Comparison of ENCODE assay signal across 8 cellular contexts in genomic region chr19:43462887-43463380, GRCh38. TPM values are rescaled to one million over a fixed set of nuclear protein-coding genes. Genes with fewer than 3 reads are reported as not detected.
DNase-seq lines count a peak whose midpoint lies in the region; ATAC-seq and TF ChIP-seq lines count a peak whose summit lies in the region.

No MANE protein-coding gene starts in this region.

- H3K9ac ChIP-seq in PC-3 (ENCODE audit: low read length), result peak overlapping the region; percentile 37
- no peak overlapping the region for H3K9ac ChIP-seq in parathyroid adenoma

- H3K9me2 ChIP-seq in DOHH2 (replicated peaks; ENCODE audit: control insufficient read depth, low read length), result no peaks in the 10 kb centered on the region
- no peaks in the 10 kb centered on the region for H3K9me2 ChIP-seq in PC-3 (replicated peaks; ENCODE audit: low read length)

- POLR2A ChIA-PET in PC-3 (lab: Charles Lee; ENCODE audit: unreplicated experiment), result interaction anchor here (0.5 kb wide), 1 partner anchor 9 kb away, joined by 9 read pairs; no protein-coding TSS in a partner anchor

- no peaks in the 10 kb centered on the region for H3K36me3 ChIP-seq in DOHH2 (ENCODE audit: control insufficient read depth, low read length)
- H3K36me3 ChIP-seq in PC-3 (ENCODE audit: low read depth, low read length), result no peaks in the 10 kb centered on the region
- no peaks in the 10 kb centered on the region for H3K36me3 ChIP-seq in parathyroid adenoma (ENCODE audit: control insufficient read depth, insufficient read depth, low read length)

- H3K9me3 ChIP-seq in DOHH2 (ENCODE audit: control insufficient read depth, insufficient read depth, low read length) (no peaks in the 10 kb centered on the region; the same call in 1 of the 2 replicates), PC-3 (ENCODE audit: low read length) (no peaks in the 10 kb centered on the region), parathyroid adenoma (ENCODE audit: control insufficient read depth, low read length) (no peaks in the 10 kb centered on the region)

- no peaks in the 10 kb centered on the region for H3F3A ChIP-seq in DOHH2 (ENCODE audit: control insufficient read depth, insufficient read depth)
- no peaks in the 10 kb centered on the region for H3F3A ChIP-seq in PC-3 (ENCODE audit: low read length, unreplicated experiment)

- ATAC-seq in PC-3, result no peak
- ATAC-seq in HG03139 (IDR thresholded peaks at IDR 0.05; ENCODE audit: unreplicated experiment), result no peak

- no peaks in the 10 kb centered on the region for H4K20me1 ChIP-seq in DOHH2 (ENCODE audit: control insufficient read depth, insufficient read depth, low read depth, low read length)
- no peaks in the 10 kb centered on the region for H4K20me1 ChIP-seq in PC-3 (ENCODE audit: low read length)

- intact Hi-C loops in PC-3 (cut with micrococcal nuclease), result loop anchor here (5.0 kb wide), 1 partner anchor 39 kb away; the partner anchor contains the start of gene PHLDB3

- H3K4me3 ChIP-seq in DOHH2 (ENCODE audit: low read length) (peak overlapping the region; percentile 69), PC-3 (ENCODE audit: low read length) (peak overlapping the region; percentile 81), epithelial cell of proximal tubule (ENCODE audit: low read depth, low read length) (peak overlapping the region; percentile 82), parathyroid adenoma (ENCODE audit: low read depth, low read length) (peak overlapping the region; percentile 77)

- H3K4me2 ChIP-seq in DOHH2 (ENCODE audit: low read length) (peak overlapping the region; percentile 59; the same call in 1 of the 2 replicates), PC-3 (ENCODE audit: low read length) (peak overlapping the region; percentile 95), parathyroid adenoma (ENCODE audit: low read length) (peak overlapping the region; percentile 72)

- H3K4me1 ChIP-seq in DOHH2 (ENCODE audit: control insufficient read depth, low read length), result peaks cover 7% of the 10 kb centered on the region
- H3K4me1 ChIP-seq in PC-3 (ENCODE audit: insufficient read depth, low read length), result peaks cover 36% of the 10 kb centered on the region
- no peaks in the 10 kb centered on the region for H3K4me1 ChIP-seq in parathyroid adenoma

- DNase-seq in PC-3, result no peak
- no peak for DNase-seq in epithelial cell of proximal tubule (ENCODE audit: low read depth)
- DNase-seq in NCI-H774 (lab: John Stamatoyannopoulos, UW), result no peak
- no peak for DNase-seq in stimulated activated naive CD4-positive, alpha-beta T cell treated with Interleukin-2 at 50 U/mL for 16 hours (lab: John Stamatoyannopoulos, UW)
- DNase-seq in retina, result no peak

- CTCF ChIA-PET in PC-3 (lab: Charles Lee), result interaction anchor here (0.5 to 1.4 kb wide), 3 partner anchors 39 to 69 kb away, joined by 3 to 9 read pairs (median 4); no protein-coding TSS in a partner anchor

- H3K79me2 ChIP-seq in DOHH2 (ENCODE audit: control insufficient read depth, low read length) (no peaks in the 10 kb centered on the region), PC-3 (ENCODE audit: low read length) (0 out of 2 replicates have a peak, but pooled peaks cover 9% of the 10 kb centered on the region), parathyroid adenoma (no peaks in the 10 kb centered on the region)

- H3K27me3 ChIP-seq in DOHH2 (ENCODE audit: control insufficient read depth, low read length) (no peaks in the 10 kb centered on the region), PC-3 (ENCODE audit: low read length) (no peaks in the 10 kb centered on the region), parathyroid adenoma (ENCODE audit: control insufficient read depth, insufficient read depth, low read length) (no peaks in the 10 kb centered on the region)

- H3K27ac ChIP-seq in DOHH2 (ENCODE audit: low read depth, low read length), result no peak overlapping the region
- no peak overlapping the region for H3K27ac ChIP-seq in PC-3 (ENCODE audit: low read length)
- H3K27ac ChIP-seq in parathyroid adenoma, result peak overlapping the region; percentile 41

- TSS peak; percentile 20 for BruUV-seq in PC-3 (replicated peaks; lab: Mats Ljungman, UMichigan)

- H2AFZ ChIP-seq in PC-3 (ENCODE audit: low read length), result peak overlapping the region; percentile 89
- H2AFZ ChIP-seq in parathyroid adenoma, result peak overlapping the region; percentile 93

- no peak for TF ChIP-seq CTCF in DOHH2 (IDR thresholded peaks at IDR 0.05; ENCODE audit: low read depth, low read length, poor library complexity, severe bottlenecking)
- TF ChIP-seq CTCF in PC-3 (conservative IDR thresholded peaks at IDR 0.05; ENCODE audit: low read depth, low read length), result no peak
- no peak for TF ChIP-seq CTCF in epithelial cell of proximal tubule (conservative IDR thresholded peaks at IDR 0.05; ENCODE audit: low read depth, low read length)
- TF ChIP-seq CTCF in parathyroid adenoma (IDR thresholded peaks at IDR 0.05), result no peak

RNA-seq across cellular contexts. Expression of gene LYPD3, which starts 2.5 kb away (rescaled TPM):
- total RNA-seq in PC-3 (2014; rRNA removed) (16.4 and 16.8 TPM in 2 replicates), epithelial cell of proximal tubule (0.98 and 1.6 TPM in 2 replicates)

RNA-seq across cellular contexts. Expression of gene PHLDB3, which starts 41.6 kb away (rescaled TPM):
- total RNA-seq in PC-3 (2014; rRNA removed) (29.0 and 36.0 TPM in 2 replicates), epithelial cell of proximal tubule (6.0 and 15.8 TPM in 2 replicates)

RNA-seq across cellular contexts. Expression of gene TEX101, which starts 48.2 kb away (rescaled TPM):
- total RNA-seq in PC-3 (2014; rRNA removed) (not detected in 2 replicates), epithelial cell of proximal tubule (not detected in 2 replicates)
